8 cellular contexts compared by ENCODE assay signal in genomic region chr3:186570096-186570940, GRCh38. TPM values are rescaled to one million over a fixed set of nuclear protein-coding genes. Genes with fewer than 3 reads are reported as not detected.
DNase-seq lines count a peak whose midpoint lies in the region; ATAC-seq, FAIRE-seq and TF ChIP-seq lines count a peak whose summit lies in the region.

Gene DNAJB11 (plus strand): TSS chr3:186570720. CDS start chr3:186570898, 178 bp downstream.

- peaks cover 0 to 6% of the 10 kb centered on the region in 2 donors for H3K36me3 ChIP-seq in small intestine (ENCODE audit: control insufficient read depth in 2 of 2, insufficient read depth in 2 of 2, low read length in 2 of 2)

- H3K4me1 ChIP-seq in small intestine (ENCODE audit: control insufficient read depth in 2 of 2, insufficient read depth in 1 of 2, low read depth in 1 of 2, low read length in 1 of 2): no peaks in the 10 kb centered on the region

- peak within 1 kb of the TSS; percentile 76 for H3K4me3 ChIP-seq in AG04450 (ENCODE audit: low read depth, low read length)
- H3K4me3 ChIP-seq in cardiac fibroblast (replicated peaks in 1 of 2; ENCODE audit: low read depth in 2 of 2, low read length in 2 of 2): peak within 1 kb of the TSS; percentile 73 to 88
- peak within 1 kb of the TSS; percentile 81 to 91 for H3K4me3 ChIP-seq in small intestine (ENCODE audit: low read depth in 1 of 2, low read length in 2 of 2)

- 0 to 1% (median 0%) methylated on average over 57 to 59 of the region's 59 CpGs for WGBS in small intestine, 3 donors

- H3K4me1 Mint-ChIP-seq in WTC11: peaks cover 31% of the 10 kb centered on the region

- FAIRE-seq in small intestine (lab: Jason Lieb, UNC): peak; percentile 49

- peak within 1 kb of the TSS; percentile 88 for H3K4me3 Mint-ChIP-seq in WTC11

- peaks cover 22% of the 10 kb centered on the region for H3K36me3 Mint-ChIP-seq in WTC11

- H3K27ac Mint-ChIP-seq in WTC11: peak within 1 kb of the TSS; percentile 98

- no peaks in the 10 kb centered on the region for H3K27me3 Mint-ChIP-seq in WTC11 (ENCODE audit: low read depth)

- POLR2A ChIA-PET in AG04450 (lab: Yijun Ruan, JAX) (interaction anchor here (0.5 to 2.2 kb wide), 10 partner anchors 9 to 985 kb away, joined by 3 to 27 read pairs (median 3); partner anchors contain the start of genes EIF4A2 and RPL39L), WTC11 (lab: Charles Lee) (interaction anchor here (0.6 to 1.5 kb wide), 9 partner anchors 27 to 984 kb away, joined by 3 to 22 read pairs (median 4); partner anchors contain the start of genes EIF4A2, RFC4 and SENP2)

- no peaks in the 10 kb centered on the region for H3K9me3 Mint-ChIP-seq in WTC11

- ATAC-seq in GM18909 (IDR thresholded peaks at IDR 0.05; ENCODE audit: poor library complexity, unreplicated experiment): peak; percentile 90
- ATAC-seq in HG03175 (IDR thresholded peaks at IDR 0.05; ENCODE audit: unreplicated experiment): peak; percentile 88
- peak; percentile 89 for ATAC-seq in WTC11

- H3K27ac ChIP-seq in AG04450 (ENCODE audit: low read depth, low read length) (peak within 1 kb of the TSS; percentile 52), small intestine (ENCODE audit: low read depth in 1 of 2, low read length in 1 of 2) (peak within 1 kb of the TSS; percentile 88 to 93)

- no peak for TF ChIP-seq CTCF in AG04450 (IDR thresholded peaks at IDR 0.05; ENCODE audit: low read depth, low read length)
- no peak for TF ChIP-seq CTCF in WTC11 (IDR thresholded peaks at IDR 0.05)
- TF ChIP-seq CTCF in cardiac fibroblast (IDR thresholded peaks at IDR 0.05; ENCODE audit: low read depth, low read length): no peak

- H3K9me3 ChIP-seq in AG04450 (ENCODE audit: control insufficient read depth, insufficient read depth, low read length) (no peaks in the 10 kb centered on the region; the same call in 1 of the 2 replicates), small intestine (ENCODE audit: control insufficient read depth, low read depth) (no peaks in the 10 kb centered on the region)

- DNase-seq in AG04450 (ENCODE audit: low read depth, low spot score) (peak; percentile 99), NCI-H226 (peak; percentile 100), WTC11 (ENCODE audit: low spot score) (peak; percentile 99), cardiac fibroblast (ENCODE audit: low read depth in 2 of 2) (peak; percentile 100), iPS-NIHi11 (ENCODE audit: low spot score) (peak; percentile 100), small intestine (peak; percentile 100)

- CTCF ChIA-PET in AG04450 (lab: Charles Lee): interaction anchor here (0.7 to 10.3 kb wide), 6 partner anchors 30 to 627 kb away, joined by 3 to 78 read pairs (median 7); no protein-coding TSS in a partner anchor
- CTCF ChIA-PET in WTC11 (lab: Charles Lee): interaction anchor here (0.7 to 3.4 kb wide), 8 partner anchors 19 to 583 kb away, joined by 3 to 15 read pairs (median 6); partner anchors contain the start of gene RPL39L

- H3K27me3 ChIP-seq in AG04450 (ENCODE audit: control insufficient read depth, insufficient read depth, low read length): no peaks in the 10 kb centered on the region
- H3K27me3 ChIP-seq in small intestine (ENCODE audit: control insufficient read depth in 2 of 2, insufficient read depth in 2 of 2, low read length in 2 of 2): no peaks in the 10 kb centered on the region

TF ChIP-seq in WTC11, 78 proteins besides CTCF, POLR2A, EP300 and RAD21 (continues in another document):
- TF ChIP-seq NR2C2 (CRISPR knock-in tag; IDR thresholded peaks at IDR 0.05) (no peak), ELF4 (CRISPR knock-in tag; IDR thresholded peaks at IDR 0.05; ENCODE audit: low read depth) (no peak), FOXP1 (CRISPR knock-in tag; IDR thresholded peaks at IDR 0.05; ENCODE audit: borderline replicate concordance) (no peak), ESRRA (CRISPR knock-in tag; IDR thresholded peaks at IDR 0.05; ENCODE audit: borderline replicate concordance) (no peak), ATF6 (CRISPR knock-in tag; IDR thresholded peaks at IDR 0.05) (no peak), ZNF416 (CRISPR knock-in tag; IDR thresholded peaks at IDR 0.05) (no peak), ZNF232 (CRISPR knock-in tag; IDR thresholded peaks at IDR 0.05) (no peak), CREM (CRISPR knock-in tag; IDR thresholded peaks at IDR 0.05) (peak; percentile 96), TCF7 (CRISPR knock-in tag; IDR thresholded peaks at IDR 0.05; ENCODE audit: low read depth) (no peak), ATF2 (CRISPR knock-in tag; IDR thresholded peaks at IDR 0.05; ENCODE audit: borderline replicate concordance, low read depth) (no peak), CDX4 (CRISPR knock-in tag; IDR thresholded peaks at IDR 0.05; ENCODE audit: borderline replicate concordance) (no peak), SP1 (CRISPR knock-in tag; conservative IDR thresholded peaks at IDR 0.05) (peak; percentile 69), ZNF263 (CRISPR knock-in tag; IDR thresholded peaks at IDR 0.05; ENCODE audit: low read depth) (no peak), MYBL2 (CRISPR knock-in tag; IDR thresholded peaks at IDR 0.05) (0 out of 2 replicates have a peak, but pooled peaks have one; percentile 53), USF2 (CRISPR knock-in tag; IDR thresholded peaks at IDR 0.05) (peak; percentile 25; the same call in 1 of the 2 replicates), NFYB (CRISPR knock-in tag; conservative IDR thresholded peaks at IDR 0.05; ENCODE audit: low read depth) (peak; percentile 88), ZBTB21 (CRISPR knock-in tag; IDR thresholded peaks at IDR 0.05; ENCODE audit: borderline replicate concordance) (peak; percentile 77; the same call in 1 of the 2 replicates), E2F4 (CRISPR knock-in tag; IDR thresholded peaks at IDR 0.05; ENCODE audit: borderline replicate concordance, low read depth) (no peak), ATF1 (CRISPR knock-in tag; IDR thresholded peaks at IDR 0.05) (peak; percentile 62; the same call in 1 of the 2 replicates)

RNA-seq across cellular contexts. Expression of gene DNAJB11, which starts in this region (rescaled TPM):
- polyA plus RNA-seq in AG04450 (2011; rRNA removed) (43.6 and 56.2 TPM in 2 replicates), small intestine (10 to 100 TPM; 36.7 to 86.6 (median 41.8) TPM)
- 12.6 and 17.5 TPM in 2 replicates for polyA minus RNA-seq in AG04450 (2011; rRNA and poly(A)+ RNA removed)
- total RNA-seq in WTC11 (2021): 44.2 to 56.3 TPM (median 47.8 TPM) in 3 replicates

Comparison
In these comparisons a context has a peak if more than half of its experiments do, and no peak if none do; other contexts are left out.
1. Peak in every context shown above with its lines: DNase-seq, ATAC-seq, H3K4me3 ChIP-seq and H3K27ac ChIP-seq.